ENCODE assay signal across 8 cellular contexts in genomic region chr16:234468-235305, GRCh38. TPM values are rescaled to one million over a fixed set of nuclear protein-coding genes. Genes with fewer than 3 reads are reported as not detected.
DNase-seq lines count a peak whose midpoint lies in the region; ATAC-seq and TF ChIP-seq lines count a peak whose summit lies in the region.

Gene FAM234A (plus strand): TSS chr16:234821. CDS start chr16:254414, 19,593 bp downstream.

- DNase-seq in AG20443 (ENCODE audit: low spot score) (peak; percentile 99), NCI-H345 (lab: John Stamatoyannopoulos, UW) (peak; percentile 97), activated B cell treated with CpG ODN at 0.5 μM for 24 hours (peak; percentile 98), cardiac fibroblast (ENCODE audit: low read depth in 2 of 2) (peak; percentile 88 to 95), inferior parietal cortex (ENCODE audit: extremely low spot score) (peak; percentile 96)
- peak; percentile 84 to 92 for DNase-seq in stimulated activated CD4-positive, alpha-beta T cell treated with anti-CD3 and anti-CD28 coated beads, Interleukin-12 subunit alpha, Interleukin-12 subunit beta, amount 100 ng/mL, for 24 hours (ENCODE audit: low read depth in 2 of 2)

- CTCF ChIA-PET in activated B cell treated with CpG ODN at 0.5 μM for 24 hours (lab: Charles Lee) = interaction anchor here (0.7 to 0.9 kb wide), 3 partner anchors 11 to 181 kb away, joined by 3 to 4 read pairs (median 3); partner anchors contain the start of genes POLR3K and SNRNP25

- TF ChIP-seq CTCF in activated B cell treated with CpG ODN at 0.5 μM for 24 hours (IDR thresholded peaks at IDR 0.05) (no peak), cardiac fibroblast (IDR thresholded peaks at IDR 0.05; ENCODE audit: low read depth, low read length) (peak; percentile 46)

- H3K27ac Mint-ChIP-seq in activated B cell treated with CpG ODN at 0.5 μM for 24 hours = peak within 1 kb of the TSS; percentile 99

- peak within 1 kb of the TSS; percentile 98 for H3K4me3 Mint-ChIP-seq in activated B cell treated with CpG ODN at 0.5 μM for 24 hours

- POLR2A ChIA-PET in activated B cell treated with CpG ODN at 0.5 μM for 24 hours (lab: Charles Lee) = interaction anchor here (0.5 to 2.3 kb wide), 25 partner anchors 9 to 455 kb away, joined by 3 to 27 read pairs (median 4); partner anchors contain the start of genes AXIN1, DECR2, MRPL28 and NPRL3

- H3K9me3 Mint-ChIP-seq in activated B cell treated with CpG ODN at 0.5 μM for 24 hours = no peaks in the 10 kb centered on the region

- H3K36me3 Mint-ChIP-seq in activated B cell treated with CpG ODN at 0.5 μM for 24 hours (ENCODE audit: low read depth) = peaks cover 10% of the 10 kb centered on the region

- intact Hi-C loops in activated B cell treated with CpG ODN at 0.5 μM for 24 hours (cut with micrococcal nuclease) = loop anchor here (1.0 to 5.0 kb wide), 4 partner anchors 96 to 293 kb away; partner anchors contain the start of genes AXIN1, CAPN15 and NPRL3

- H3K27me3 Mint-ChIP-seq in activated B cell treated with CpG ODN at 0.5 μM for 24 hours = no peaks in the 10 kb centered on the region

- peak within 1 kb of the TSS; percentile 73 to 87 for H3K4me3 ChIP-seq in cardiac fibroblast (replicated peaks in 1 of 2; ENCODE audit: low read depth in 2 of 2, low read length in 2 of 2)

- H3K4me1 Mint-ChIP-seq in activated B cell treated with CpG ODN at 0.5 μM for 24 hours = peaks cover 18% of the 10 kb centered on the region

- peak; percentile 84 for ATAC-seq in GM19025 (IDR thresholded peaks at IDR 0.05; ENCODE audit: low read depth, unreplicated experiment)
- ATAC-seq in HG03342 (IDR thresholded peaks at IDR 0.05; ENCODE audit: unreplicated experiment) = peak; percentile 77
- peak; percentile 85 for ATAC-seq in activated B cell treated with CpG ODN at 0.5 μM for 24 hours (ENCODE audit: low read depth)

RNA-seq across cellular contexts. Expression of gene FAM234A, which starts in this region (rescaled TPM):
- total RNA-seq in activated B cell treated with CpG ODN at 0.5 μM for 24 hours = 45.9 and 49.6 TPM in 2 replicates

Comparison
In these comparisons a context has a peak if more than half of its experiments do, and no peak if none do; other contexts are left out.
1. Peak in every context shown above with its lines: DNase-seq, ATAC-seq and H3K4me3 ChIP-seq.